Comparison of ENCODE assay signal across 6 cellular contexts in the genomic region with DNA sequence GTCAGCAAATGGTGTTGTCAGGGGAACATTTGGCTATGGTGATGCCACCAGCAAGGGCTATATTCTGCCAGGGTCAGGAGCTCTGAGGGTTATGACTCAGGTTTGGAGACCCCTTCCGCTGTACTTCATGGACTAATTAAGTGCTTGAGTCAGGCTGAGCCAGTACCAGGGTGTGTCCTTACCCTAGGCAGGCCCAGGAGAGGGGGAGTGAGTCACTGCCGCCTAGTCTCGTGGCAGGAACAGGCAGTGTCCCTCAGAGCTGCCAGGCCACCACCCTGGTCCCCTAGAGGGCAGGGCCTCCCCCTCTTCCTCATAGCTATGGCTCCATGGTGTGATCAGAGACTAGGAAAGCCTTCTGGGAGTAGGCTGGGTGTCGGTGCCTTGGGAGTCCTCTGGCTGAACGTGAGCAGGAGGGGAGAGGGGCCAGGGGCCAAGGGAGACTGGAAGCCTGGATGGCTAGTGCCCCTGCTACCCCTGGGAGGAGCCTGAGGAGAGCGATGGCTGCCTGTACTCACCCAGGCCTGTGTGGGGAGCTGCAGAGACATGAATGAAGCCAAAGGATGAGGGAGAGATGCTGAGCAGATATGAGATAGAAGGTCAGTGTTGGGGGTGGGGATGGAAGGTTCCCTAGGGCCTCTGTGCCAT. TPM values are rescaled to one million over a fixed set of nuclear protein-coding genes. Genes with fewer than 3 reads are reported as not detected.
DNase-seq lines count a peak whose midpoint lies in the region; ATAC-seq lines count a peak whose summit lies in the region.

No MANE protein-coding gene starts in this region.

- ATAC-seq in HG02884 (IDR thresholded peaks at IDR 0.05; ENCODE audit: unreplicated experiment): no peak

- DNase-seq in DMS79 (lab: John Stamatoyannopoulos, UW) (peak; percentile 10), DMS79 treated with DMSO at 0.1 percent for 48 hours (lab: John Stamatoyannopoulos, UW) (no peak), SW480 (ENCODE audit: low spot score) (peak; percentile 97), hippocampal formation (lab: John Stamatoyannopoulos, UW) (peak; percentile 17 to 54), HT-29 (ENCODE audit: low spot score) (no peak)

RNA-seq across cellular contexts. Expression of a gene that starts 10.6 kb away (rescaled TPM):
- total RNA-seq in HT-29 (2014; rRNA removed; shearing (Covaris generic)): 29.7 and 35.7 TPM in 2 replicates

RNA-seq across cellular contexts. Expression of a gene that starts 16.0 kb away (rescaled TPM):
- total RNA-seq in HT-29 (2014; rRNA removed; shearing (Covaris generic)): 0.43 and 0.73 TPM in 2 replicates

RNA-seq across cellular contexts. Expression of a gene that starts 47.2 kb away (rescaled TPM):
- total RNA-seq in HT-29 (2014; rRNA removed; shearing (Covaris generic)): 0.10 TPM in 1 of 2 replicates, not detected in the other

RNA-seq across cellular contexts. Expression of a gene that starts 58.2 kb away (rescaled TPM):
- 8.2 and 12.2 TPM in 2 replicates for total RNA-seq in HT-29 (2014; rRNA removed; shearing (Covaris generic))

RNA-seq across cellular contexts. Expression of a gene that starts 60.0 kb away (rescaled TPM):
- 0.33 and 0.44 TPM in 2 replicates for total RNA-seq in HT-29 (2014; rRNA removed; shearing (Covaris generic))

Comparison
In these comparisons a context has a peak if more than half of its experiments do, and no peak if none do; other contexts are left out.
1. DNase-seq: peak in DMS79 (single experiment), SW480 (single experiment) and hippocampal formation (2 of 2); none in DMS79 treated with DMSO at 0.1 percent for 48 hours (single experiment) and HT-29 (single experiment).